Comparison of ENCODE assay signal across 27 cellular contexts in genomic region chr12:87085286-87085685, GRCh38.
"Had no signal": no experiment of that assay in that cellular context is flagged by ENCODE, and none has a peak within 500 bp of the region (broad histone marks: within the 10 kb centered on the region; RNA-seq: fewer than 3 reads in every experiment).

No MANE protein-coding gene starts in this region.

- H3K9me3 ChIP-seq: colonic mucosa, esophagus squamous epithelium, gastrocnemius medialis, left lung, lower lobe of right lung, mucosa of descending colon had no signal

- DNase-seq: colonic mucosa; cortex of kidney; effector CD8-positive, alpha-beta T cell; effector memory CD8-positive, alpha-beta T cell; endodermal cell; erythroblast; esophagus squamous epithelium; foreskin fibroblast; foreskin melanocyte; gastrocnemius medialis; glutamatergic neuron; head of caudate nucleus; hypothalamus; immature natural killer cell; islet precursor cell; kidney; kidney glomerular epithelial cell; left lung; left ventricle myocardium superior; lower lobe of right lung; mesenchymal stem cell; mucosa of descending colon; naive B cell; naive thymus-derived CD8-positive, alpha-beta T cell had no signal

- ATAC-seq: effector memory CD8-positive, alpha-beta T cell; esophagus mucosa; gastrocnemius medialis; left lung; left ventricle myocardium superior; lower lobe of right lung; mucosa of descending colon; naive thymus-derived CD8-positive, alpha-beta T cell had no signal

- H3K4me3 ChIP-seq: colonic mucosa, esophagus squamous epithelium, gastrocnemius medialis, hepatocyte, left lung, lower lobe of right lung, mucosa of descending colon had no signal

- H3K4me1 ChIP-seq: colonic mucosa, esophagus squamous epithelium, gastrocnemius medialis, left lung, lower lobe of right lung had no signal

- H3K27ac ChIP-seq: colonic mucosa, epithelial cell of prostate, esophagus squamous epithelium, gastrocnemius medialis, hepatocyte, left lung, lower lobe of right lung had no signal

- H3K27me3 ChIP-seq: colonic mucosa, esophagus squamous epithelium, gastrocnemius medialis, hepatocyte, left lung had no signal

- H3K36me3 ChIP-seq: colonic mucosa, esophagus squamous epithelium, gastrocnemius medialis, left lung, lower lobe of right lung had no signal
